Comparison of ENCODE assay signal across 25 cellular contexts in the genomic region with DNA sequence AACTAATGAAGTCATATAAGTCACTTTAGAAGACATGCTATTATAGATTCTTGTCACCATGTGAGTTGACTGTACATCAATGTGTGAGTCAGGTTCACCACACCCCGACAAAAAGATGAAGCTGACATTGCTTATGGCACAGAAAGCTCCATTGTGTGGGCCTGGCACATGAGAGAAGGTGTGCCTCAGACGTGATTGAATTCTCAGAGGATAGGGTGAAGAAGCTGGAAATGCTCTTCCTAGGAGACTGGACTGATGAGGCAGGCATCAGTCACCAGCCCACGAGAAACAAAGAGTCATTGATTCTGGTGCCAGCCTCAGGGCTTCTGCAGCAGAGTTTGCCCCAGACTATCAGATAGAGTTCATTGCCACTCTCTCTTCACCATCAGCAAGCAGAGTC. TPM values are rescaled to one million over a fixed set of nuclear protein-coding genes. Genes with fewer than 3 reads are reported as not detected.
A peak's percentile ranks its signal among the peaks of the same experiment; 100 is the strongest.
DNase-seq lines count a peak whose midpoint lies in the region; ATAC-seq lines count a peak whose summit lies in the region.
"Had no signal": no experiment of that assay in that cellular context is flagged by ENCODE, and none has a peak within 500 bp of the region (broad histone marks: within the 10 kb centered on the region; RNA-seq: fewer than 3 reads in every experiment).

No MANE protein-coding gene starts in this region.

- CTCF ChIA-PET in CD8-positive, alpha-beta memory T cell (lab: Charles Lee), result no interaction called here

- H3K4me1 ChIP-seq in CD8-positive, alpha-beta memory T cell (ENCODE audit: insufficient read depth, low read length), result no peaks in the 10 kb centered on the region
- H3K4me1 ChIP-seq: thyroid gland had no signal

- no peaks in the 10 kb centered on the region for H3K9me3 ChIP-seq in CD8-positive, alpha-beta memory T cell (ENCODE audit: low read length)
- H3K9me3 ChIP-seq: neutrophil, thyroid gland had no signal

- peak; percentile 45 for DNase-seq in Caki2 (ENCODE audit: low read depth)
- peak; percentile 98 for DNase-seq in SK-MEL-5 (ENCODE audit: low read depth, low spot score)
- DNase-seq in pons (ENCODE audit: low spot score), result peak; percentile 90
- no peak for DNase-seq in CD8-positive, alpha-beta memory T cell
- no peak for DNase-seq in T-helper 1 cell
- DNase-seq: activated CD4-positive, CD25-positive, alpha-beta regulatory T cell; activated CD8-positive, alpha-beta memory T cell treated with anti-CD3 and anti-CD28 coated beads, Interleukin-2, amount 10 ng/mL, durations not matched to agents 7 days and 5 days; activated naive CD4-positive, alpha-beta T cell treated with Interleukin-2 at 50 U/mL for 16 hours; cerebellar nuclear complex; COR-L47; DMS79; IMR-90; NCI-H1694; NCI-H2171; NCI-H524; SHP77 treated with DMSO at 0.1 percent for 48 hours; stimulated activated naive CD4-positive, alpha-beta T cell; thyroid gland had no signal

- no peaks in the 10 kb centered on the region for H3K36me3 ChIP-seq in CD8-positive, alpha-beta memory T cell (ENCODE audit: insufficient read depth, low read length)
- H3K36me3 ChIP-seq: neutrophil, thyroid gland had no signal

- no peaks in the 10 kb centered on the region for H3K4me1 Mint-ChIP-seq in CD8-positive, alpha-beta memory T cell
- H3K4me1 Mint-ChIP-seq: activated CD8-positive, alpha-beta memory T cell treated with anti-CD3 and anti-CD28 coated beads, Interleukin-2, amount 10 ng/mL, durations not matched to agents 7 days and 5 days had no signal

- no peak overlapping the region for H3K4me3 ChIP-seq in CD8-positive, alpha-beta memory T cell (ENCODE audit: low read length)
- H3K4me3 ChIP-seq: dorsolateral prefrontal cortex, thyroid gland had no signal

- H3K27me3 Mint-ChIP-seq in CD8-positive, alpha-beta memory T cell, result peaks cover 0 to 9% of the 10 kb centered on the region in 2 donors

- H3K27ac Mint-ChIP-seq in CD8-positive, alpha-beta memory T cell, result no peak overlapping the region
- H3K27ac Mint-ChIP-seq: activated CD8-positive, alpha-beta memory T cell treated with anti-CD3 and anti-CD28 coated beads, Interleukin-2, amount 10 ng/mL, durations not matched to agents 7 days and 5 days had no signal

- POLR2A ChIA-PET in CD8-positive, alpha-beta memory T cell (lab: Charles Lee), result no interaction called here

- H3K27me3 ChIP-seq in CD8-positive, alpha-beta memory T cell (ENCODE audit: insufficient read depth, low read length, poor library complexity, severe bottlenecking), result no peaks in the 10 kb centered on the region
- H3K27me3 ChIP-seq: dorsolateral prefrontal cortex, neutrophil, thyroid gland had no signal

- ATAC-seq in esophagus mucosa (peak; percentile 88), HG03095 (IDR thresholded peaks at IDR 0.05; ENCODE audit: unreplicated experiment) (no peak), GM18873 (IDR thresholded peaks at IDR 0.05; ENCODE audit: low FRiP score, unreplicated experiment) (no peak)
- ATAC-seq: activated CD8-positive, alpha-beta memory T cell treated with anti-CD3 and anti-CD28 coated beads, Interleukin-2, amount 10 ng/mL, durations not matched to agents 7 days and 5 days; left lobe of liver had no signal

- in situ Hi-C loops in Caki2 (cut with HindIII; ENCODE audit: low pct_unique_long_range_greater_than_20kb, low sequenced_read_pairs), result no loop called here
- in situ Hi-C loops in SK-MEL-5 (cut with HindIII; ENCODE audit: low pct_unique_long_range_greater_than_20kb, low sequenced_read_pairs), result no loop called here

- no peaks in the 10 kb centered on the region for H3K9me3 Mint-ChIP-seq in CD8-positive, alpha-beta memory T cell

- H3K4me3 Mint-ChIP-seq in CD8-positive, alpha-beta memory T cell, result no peak overlapping the region
- H3K4me3 Mint-ChIP-seq: activated CD8-positive, alpha-beta memory T cell treated with anti-CD3 and anti-CD28 coated beads, Interleukin-2, amount 10 ng/mL, durations not matched to agents 7 days and 5 days had no signal

- H3K27ac ChIP-seq in CD8-positive, alpha-beta memory T cell (ENCODE audit: low read depth, low read length), result no peak overlapping the region
- H3K27ac ChIP-seq: dorsolateral prefrontal cortex, neutrophil, thyroid gland had no signal

- H3K36me3 Mint-ChIP-seq in CD8-positive, alpha-beta memory T cell, result no peaks in the 10 kb centered on the region
- H3K36me3 Mint-ChIP-seq: activated CD8-positive, alpha-beta memory T cell treated with anti-CD3 and anti-CD28 coated beads, Interleukin-2, amount 10 ng/mL, durations not matched to agents 7 days and 5 days had no signal

RNA-seq across cellular contexts. Expression of a gene that starts 35.9 kb away (rescaled TPM):
- 0.17 TPM in 2 replicates for total RNA-seq in Caki2 (2014; rRNA removed; shearing (Covaris generic); ENCODE audit: low replicate concordance)
- total RNA-seq in SK-MEL-5 (2014; rRNA removed; shearing (Covaris generic)), result 10.3 and 12.7 TPM in 2 replicates
- 4.5 and 11.2 TPM in 2 replicates for polyA plus RNA-seq in SK-MEL-5 (2015; cell fraction: cytosol; rRNA removed)
- polyA plus RNA-seq in SK-MEL-5 (2015; cell fraction: nucleus; rRNA removed), result 62.6 and 67.0 TPM in 2 replicates
- total RNA-seq in esophagus mucosa, result 0.76 TPM
- total RNA-seq in CD8-positive, alpha-beta memory T cell, result not detected
- polyA plus RNA-seq in CD8-positive, alpha-beta memory T cell, result not detected
- total RNA-seq: activated CD8-positive, alpha-beta memory T cell treated with anti-CD3 and anti-CD28 coated beads, Interleukin-2, amount 10 ng/mL, durations not matched to agents 7 days and 5 days had no signal
- polyA plus RNA-seq: BJ had no signal

Comparison
In these comparisons a context has a peak if more than half of its experiments do, and no peak if none do; other contexts are left out.
1. DNase-seq: peak in Caki2 (single experiment), SK-MEL-5 (single experiment) and pons (single experiment); none in CD8-positive, alpha-beta memory T cell (0 of 5) and T-helper 1 cell (0 of 5).